In the genomic region with DNA sequence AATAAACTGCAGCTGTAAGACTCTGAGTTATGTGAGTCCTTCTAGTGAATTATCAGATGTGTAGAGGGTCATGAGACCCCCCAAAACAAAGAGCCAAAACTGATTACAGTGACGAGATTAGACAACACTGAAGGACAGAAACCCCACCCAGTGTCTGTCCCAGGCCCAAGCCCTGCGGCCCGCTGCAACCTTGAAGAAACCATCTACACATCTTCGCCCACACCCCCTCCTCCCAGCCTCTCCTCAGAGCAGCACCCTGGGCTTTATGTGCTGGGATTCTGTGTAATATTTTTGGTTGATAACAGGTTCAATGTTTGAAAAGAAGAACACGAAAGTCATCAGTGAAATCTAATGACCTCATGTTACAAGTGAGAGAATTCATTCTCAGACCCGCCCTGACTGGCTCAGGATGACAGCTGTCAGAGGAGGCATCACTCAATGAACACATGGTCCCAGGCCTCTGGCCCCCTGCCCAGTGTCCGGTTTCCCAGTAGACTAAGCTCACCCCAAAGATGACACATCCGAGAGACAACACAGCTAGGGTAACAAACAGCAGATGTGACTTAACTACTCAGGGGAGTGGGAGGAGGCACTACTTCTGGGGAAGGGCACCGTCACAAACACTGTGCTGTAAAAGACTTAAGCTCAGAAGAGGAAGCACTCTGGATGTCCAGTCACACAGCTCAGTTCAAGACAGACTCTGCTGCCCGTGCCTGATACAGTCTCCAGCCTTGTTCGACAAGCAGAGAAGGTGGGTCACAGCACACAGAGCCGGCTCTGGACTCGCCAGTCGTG, we compare ENCODE assay signal across 12 cellular contexts. TPM values are rescaled to one million over a fixed set of nuclear protein-coding genes. Genes with fewer than 3 reads are reported as not detected.
DNase-seq lines count a peak whose midpoint lies in the region; ATAC-seq and TF ChIP-seq lines count a peak whose summit lies in the region.
"Had no signal": no experiment of that assay in that cellular context is flagged by ENCODE, and none has a peak within 500 bp of the region (broad histone marks: within the 10 kb centered on the region; RNA-seq: fewer than 3 reads in every experiment).

No MANE protein-coding gene starts in this region.

- peaks cover 15% of the 10 kb centered on the region for H3K36me3 ChIP-seq in brain microvascular endothelial cell (replicated peaks)
- no peaks in the 10 kb centered on the region for H3K36me3 ChIP-seq in hepatocyte (replicated peaks; ENCODE audit: insufficient read depth, low read depth)

- H3K36me3 Mint-ChIP-seq in type B pancreatic cell, result peaks cover 18% of the 10 kb centered on the region
- H3K36me3 Mint-ChIP-seq in activated CD4-positive, alpha-beta T cell treated with anti-CD3 and anti-CD28 coated beads, Interleukin-2, amount 10 ng/mL, durations not matched to agents 7 days and 5 days (ENCODE audit: low read depth), result no peaks in the 10 kb centered on the region
- H3K36me3 Mint-ChIP-seq: activated naive CD4-positive, alpha-beta T cell treated with anti-CD3 and anti-CD28 coated beads, Interleukin-2, amount 50 U/mL, for 72 hours had no signal

- H3K27ac ChIP-seq in brain microvascular endothelial cell, result peak overlapping the region; percentile 90
- peak overlapping the region; percentile 83 for H3K27ac ChIP-seq in hepatocyte
- H3K27ac ChIP-seq: tibial artery had no signal

- no peak overlapping the region for H3K4me3 Mint-ChIP-seq in type B pancreatic cell
- no peak overlapping the region for H3K4me3 Mint-ChIP-seq in activated CD4-positive, alpha-beta T cell treated with anti-CD3 and anti-CD28 coated beads, Interleukin-2, amount 10 ng/mL, durations not matched to agents 7 days and 5 days

- H3K27ac Mint-ChIP-seq in type B pancreatic cell, result peak overlapping the region; percentile 75
- no peak overlapping the region for H3K27ac Mint-ChIP-seq in activated CD4-positive, alpha-beta T cell treated with anti-CD3 and anti-CD28 coated beads, Interleukin-2, amount 10 ng/mL, durations not matched to agents 7 days and 5 days
- H3K27ac Mint-ChIP-seq: activated naive CD4-positive, alpha-beta T cell treated with anti-CD3 and anti-CD28 coated beads, Interleukin-2, amount 50 U/mL, for 72 hours had no signal

- H3K27me3 ChIP-seq in brain microvascular endothelial cell (replicated peaks), result no peaks in the 10 kb centered on the region
- no peaks in the 10 kb centered on the region for H3K27me3 ChIP-seq in hepatocyte
- H3K27me3 ChIP-seq: tibial artery had no signal

- no peak overlapping the region for H2AFZ ChIP-seq in hepatocyte

- H3K4me3 ChIP-seq in brain microvascular endothelial cell (ENCODE audit: low read depth, low read length) (no peak overlapping the region), hepatocyte (no peak overlapping the region)
- H3K4me3 ChIP-seq: tibial artery had no signal

- no peaks in the 10 kb centered on the region for H3K4me1 Mint-ChIP-seq in type B pancreatic cell (ENCODE audit: unreplicated experiment)
- H3K4me1 Mint-ChIP-seq in activated CD4-positive, alpha-beta T cell treated with anti-CD3 and anti-CD28 coated beads, Interleukin-2, amount 10 ng/mL, durations not matched to agents 7 days and 5 days, result peaks cover 7% of the 10 kb centered on the region

- H3K9me3 ChIP-seq in hepatocyte (ENCODE audit: low read depth), result no peaks in the 10 kb centered on the region
- H3K9me3 ChIP-seq: tibial artery had no signal

- POLR2A ChIA-PET in activated CD4-positive, alpha-beta T cell treated with anti-CD3 and anti-CD28 coated beads, Interleukin-2, amount 10 ng/mL, durations not matched to agents 7 days and 5 days (lab: Charles Lee), result no interaction called here

- no peaks in the 10 kb centered on the region for H4K20me1 ChIP-seq in hepatocyte (ENCODE audit: insufficient read depth, poor library complexity, severe bottlenecking)

- no peak for TF ChIP-seq CTCF in brain microvascular endothelial cell (IDR thresholded peaks at IDR 0.05; ENCODE audit: low read depth, low read length, missing control alignments)
- no peak for TF ChIP-seq CTCF in hepatocyte (IDR thresholded peaks at IDR 0.05; ENCODE audit: poor library complexity)
- TF ChIP-seq CTCF in type B pancreatic cell (conservative IDR thresholded peaks at IDR 0.05), result no peak

- no peaks in the 10 kb centered on the region for H3K79me2 ChIP-seq in hepatocyte

- H3K27me3 Mint-ChIP-seq in type B pancreatic cell, result no peaks in the 10 kb centered on the region
- H3K27me3 Mint-ChIP-seq in activated CD4-positive, alpha-beta T cell treated with anti-CD3 and anti-CD28 coated beads, Interleukin-2, amount 10 ng/mL, durations not matched to agents 7 days and 5 days, result no peaks in the 10 kb centered on the region

- no peak overlapping the region for H3K4me2 ChIP-seq in hepatocyte

- CTCF ChIA-PET in activated CD4-positive, alpha-beta T cell treated with anti-CD3 and anti-CD28 coated beads, Interleukin-2, amount 10 ng/mL, durations not matched to agents 7 days and 5 days (lab: Charles Lee), result interaction anchor here (1.0 kb wide), 1 partner anchor 134 kb away, joined by 3 read pairs; no protein-coding TSS in a partner anchor

- in situ Hi-C loops in brain microvascular endothelial cell (cut with HindIII; ENCODE audit: low pct_ligation_motif_present, low sequenced_read_pairs), result no loop called here

- DNase-seq in NCI-H82 (lab: John Stamatoyannopoulos, UW) (peak; percentile 42), NCI-H82 treated with DMSO at 0.1 percent for 48 hours (lab: John Stamatoyannopoulos, UW; ENCODE audit: unreplicated experiment) (no peak), brain microvascular endothelial cell (peak; percentile 91), hepatocyte (ENCODE audit: low spot score) (peak; percentile 51), type B pancreatic cell (ENCODE audit: extremely low spot score, unreplicated experiment) (no peak), OCI-M1 (lab: John Stamatoyannopoulos, UW) (no peak)
- DNase-seq in activated CD4-positive, alpha-beta T cell treated with anti-CD3 and anti-CD28 coated beads, Interleukin-2, amount 10 ng/mL, durations not matched to agents 7 days and 5 days, result no peak
- DNase-seq: activated CD4-positive, alpha-beta T cell treated with anti-CD3 and anti-CD28 coated beads for 1 hour; NCI-H1048; tibial artery had no signal

- H3K9me2 ChIP-seq in hepatocyte (replicated peaks; ENCODE audit: insufficient read depth), result no peaks in the 10 kb centered on the region

- no peak for ATAC-seq in HG02970 (IDR thresholded peaks at IDR 0.05; ENCODE audit: low FRiP score, unreplicated experiment)
- ATAC-seq: activated naive CD4-positive, alpha-beta T cell treated with anti-CD3 and anti-CD28 coated beads, Interleukin-2, amount 50 U/mL, for 72 hours had no signal

- peaks cover 3% of the 10 kb centered on the region for H3K4me1 ChIP-seq in hepatocyte (ENCODE audit: insufficient read depth)
- H3K4me1 ChIP-seq: tibial artery had no signal

- WGBS in hepatocyte (ENCODE audit: low lambda C conversion rate, missing lambda C conversion rate), result 80% methylated on average over 14 of the region's 14 CpGs

- H3K9me3 Mint-ChIP-seq in type B pancreatic cell, result no peaks in the 10 kb centered on the region
- H3K9me3 Mint-ChIP-seq in activated CD4-positive, alpha-beta T cell treated with anti-CD3 and anti-CD28 coated beads, Interleukin-2, amount 10 ng/mL, durations not matched to agents 7 days and 5 days, result no peaks in the 10 kb centered on the region
- H3K9me3 Mint-ChIP-seq: activated naive CD4-positive, alpha-beta T cell treated with anti-CD3 and anti-CD28 coated beads, Interleukin-2, amount 50 U/mL, for 72 hours had no signal

RNA-seq across cellular contexts. Expression of a gene that starts 48.9 kb away (rescaled TPM):
- 77.2 and 79.1 TPM in 2 replicates for total RNA-seq in hepatocyte
- polyA plus RNA-seq in hepatocyte, result 48.7 and 52.7 TPM in 2 replicates
- total RNA-seq in type B pancreatic cell (ENCODE audit: low replicate concordance), result 48.7 and 59.4 TPM in 2 replicates
- 10 to 100 TPM; 39.5 to 48.5 TPM for total RNA-seq in activated CD4-positive, alpha-beta T cell treated with anti-CD3 and anti-CD28 coated beads, Interleukin-2, amount 10 ng/mL, durations not matched to agents 7 days and 5 days

Comparison
In these comparisons a context has a peak if more than half of its experiments do, and no peak if none do; other contexts are left out.
1. DNase-seq: peak in NCI-H82 (single experiment), brain microvascular endothelial cell (single experiment) and hepatocyte (single experiment); none in NCI-H82 treated with DMSO at 0.1 percent for 48 hours (single experiment), type B pancreatic cell (single experiment), activated CD4-positive, alpha-beta T cell treated with anti-CD3 and anti-CD28 coated beads, Interleukin-2, amount 10 ng/mL, durations not matched to agents 7 days and 5 days (single experiment) and OCI-M1 (single experiment).